ENCODE assay signal across 15 cellular contexts in genomic region chr20:34634392-34634791, GRCh38. TPM values are rescaled to one million over a fixed set of nuclear protein-coding genes. Genes with fewer than 3 reads are reported as not detected.
DNase-seq lines count a peak whose midpoint lies in the region; ATAC-seq and TF ChIP-seq lines count a peak whose summit lies in the region.
"Had no signal": no experiment of that assay in that cellular context is flagged by ENCODE, and none has a peak within 500 bp of the region (broad histone marks: within the 10 kb centered on the region; RNA-seq: fewer than 3 reads in every experiment).

No MANE protein-coding gene starts in this region.

- DNase-seq in fibroblast of gingiva (ENCODE audit: low read depth) (peak; percentile 45), uterus (no peak), right cardiac atrium (no peak), foreskin fibroblast (no peak)
- DNase-seq in activated effector memory CD4-positive, alpha-beta T cell treated with anti-CD3 and anti-CD28 coated beads, Interleukin-2, amount 50 U/mL, for 16 hours = no peak
- DNase-seq: CD4-positive, alpha-beta T cell; GF-D8; NCI-H146; NCI-H2107; NCI-H69; SHP77 had no signal

- ATAC-seq in right cardiac atrium = no peak
- ATAC-seq: HCT116, K562 had no signal

- H3K9ac ChIP-seq in mucosa of rectum (ENCODE audit: low read depth in 1 of 2, low read length in 2 of 2) = no peak overlapping the region

- TF ChIP-seq POLR2A in uterus (IDR thresholded peaks at IDR 0.05) = no peak

- intact Hi-C loops in uterus (cut with DNase I; ENCODE audit: low total_unique reads) (no loop called here), right cardiac atrium (cut with DNase I) (no loop called here)

- H3K4me1 ChIP-seq in mucosa of rectum (ENCODE audit: control insufficient read depth in 2 of 2, insufficient read depth in 2 of 2, low read length in 2 of 2) = peaks cover 15 to 37% of the 10 kb centered on the region in 2 donors
- no peaks in the 10 kb centered on the region for H3K4me1 ChIP-seq in uterus
- peaks cover 3% of the 10 kb centered on the region for H3K4me1 ChIP-seq in right cardiac atrium (ENCODE audit: control insufficient read depth, insufficient read depth, low read length)

- H3K36me3 ChIP-seq in mucosa of rectum (ENCODE audit: control insufficient read depth in 2 of 2, insufficient read depth in 2 of 2, low read length in 2 of 2) = no peaks in the 10 kb centered on the region
- no peaks in the 10 kb centered on the region for H3K36me3 ChIP-seq in uterus

- H3K27me3 ChIP-seq in mucosa of rectum (ENCODE audit: control insufficient read depth in 2 of 2, insufficient read depth in 2 of 2, low read length in 2 of 2) (no peaks in the 10 kb centered on the region), uterus (no peaks in the 10 kb centered on the region), right cardiac atrium (ENCODE audit: control insufficient read depth, insufficient read depth) (no peaks in the 10 kb centered on the region)

- 87% methylated on average over 3 of the region's 3 CpGs for WGBS in right cardiac atrium

- TF ChIP-seq CTCF in VCaP (conservative IDR thresholded peaks at IDR 0.05) = no peak
- no peak for TF ChIP-seq CTCF in uterus (IDR thresholded peaks at IDR 0.05)
- no peak for TF ChIP-seq CTCF in foreskin fibroblast (IDR thresholded peaks at IDR 0.05; ENCODE audit: low read depth, low read length)

- H3K27ac ChIP-seq in VCaP (peak overlapping the region; percentile 66; the same call in 1 of the 2 replicates), mucosa of rectum (ENCODE audit: low read depth in 2 of 2, low read length in 2 of 2) (peak overlapping the region; percentile 18 to 63), uterus (peak overlapping the region; percentile 36 to 48), right cardiac atrium (ENCODE audit: low read length) (no peak overlapping the region)

- H3K9me3 ChIP-seq in mucosa of rectum (ENCODE audit: control insufficient read depth in 2 of 2, low read length in 2 of 2) = no peaks in the 10 kb centered on the region
- H3K9me3 ChIP-seq in uterus = no peaks in the 10 kb centered on the region
- H3K9me3 ChIP-seq in right cardiac atrium (ENCODE audit: control insufficient read depth, low read length) = no peaks in the 10 kb centered on the region

- no peak overlapping the region for H3K4me3 ChIP-seq in mucosa of rectum (ENCODE audit: low read length in 2 of 2)
- H3K4me3 ChIP-seq in uterus = no peak overlapping the region
- H3K4me3 ChIP-seq in right cardiac atrium (ENCODE audit: low read length) = no peak overlapping the region
- H3K4me3 ChIP-seq in foreskin fibroblast (ENCODE audit: low read depth in 1 of 2, low read length in 2 of 2) = no peak overlapping the region
- H3K4me3 ChIP-seq: K562 had no signal

RNA-seq across cellular contexts. Expression of gene PIGU, which starts 42.5 kb away (rescaled TPM):
- 10 to 100 TPM in 2 of 4 donors, 1 to 10 TPM in 2; 9.5 to 17.5 (median 12.5) TPM for total RNA-seq in uterus
- 10 to 100 TPM; 11.6 to 14.4 (median 13.6) TPM for total RNA-seq in right cardiac atrium
- 18.9 TPM for polyA plus RNA-seq in right cardiac atrium
